ENCODE assay signal across 17 cellular contexts in genomic region chr11:119378851-119379465, GRCh38. TPM values are rescaled to one million over a fixed set of nuclear protein-coding genes. Genes with fewer than 3 reads are reported as not detected.
A peak's percentile ranks its signal among the peaks of the same experiment; 100 is the strongest.
DNase-seq lines count a peak whose midpoint lies in the region; FAIRE-seq and TF ChIP-seq lines count a peak whose summit lies in the region.
"Had no signal": no experiment of that assay in that cellular context is flagged by ENCODE, and none has a peak within 500 bp of the region (broad histone marks: within the 10 kb centered on the region; RNA-seq: fewer than 3 reads in every experiment).

No MANE protein-coding gene starts in this region.

- TF ChIP-seq EP300 in H1 (IDR thresholded peaks at IDR 0.05; ENCODE audit: borderline replicate concordance in 1 of 2, low read depth in 2 of 2, low read length in 2 of 2) = no peak

- no peak overlapping the region for H4K91ac ChIP-seq in H1 (replicated peaks; ENCODE audit: insufficient read length, low read length)

- H2AFZ ChIP-seq in H1 (ENCODE audit: low read length) = no peak overlapping the region
- no peak overlapping the region for H2AFZ ChIP-seq in osteoblast (ENCODE audit: low read length)

- H4K8ac ChIP-seq in H1 (ENCODE audit: extremely low read depth, insufficient read depth, low read length) (no peak overlapping the region), mesendoderm (ENCODE audit: low read depth, low read length) (no peak overlapping the region)

- no peak overlapping the region for H3K27ac Mint-ChIP-seq in T-helper 2 cell treated with Interferon-gamma antibody and Interleukin-4, amounts not matched to agents 5 μg/mL and 100 μg/mL, for 36 hours
- H3K27ac Mint-ChIP-seq in type B pancreatic cell = peak overlapping the region; percentile 83

- H3K27ac ChIP-seq in H1 (ENCODE audit: low read depth, low read length) (no peak overlapping the region), mesendoderm (ENCODE audit: low read depth, low read length) (peak overlapping the region; percentile 86), osteoblast (ENCODE audit: low read depth, low read length) (no peak overlapping the region)
- H3K27ac ChIP-seq: brain microvascular endothelial cell, HL-60 had no signal

- no peaks in the 10 kb centered on the region for H4K20me1 ChIP-seq in H1 (replicated peaks in 1 of 2; ENCODE audit: control insufficient read depth in 1 of 2, insufficient read depth in 2 of 2, low read length in 2 of 2)
- H4K20me1 ChIP-seq in osteoblast (ENCODE audit: insufficient read depth, low read length) = no peaks in the 10 kb centered on the region

- no peaks in the 10 kb centered on the region for H3K36me3 Mint-ChIP-seq in T-helper 2 cell treated with Interferon-gamma antibody and Interleukin-4, amounts not matched to agents 5 μg/mL and 100 μg/mL, for 36 hours (ENCODE audit: low read depth)
- H3K36me3 Mint-ChIP-seq in type B pancreatic cell = no peaks in the 10 kb centered on the region

- H3K79me1 ChIP-seq in H1 (ENCODE audit: low read depth, low read length) (no peaks in the 10 kb centered on the region), mesendoderm (ENCODE audit: low read length) (no peaks in the 10 kb centered on the region)

- no peaks in the 10 kb centered on the region for H3K36me3 ChIP-seq in H1 (ENCODE audit: control insufficient read depth in 2 of 4, insufficient read depth in 4 of 4, low read length in 3 of 4)
- H3K36me3 ChIP-seq in mesendoderm (ENCODE audit: control insufficient read depth, insufficient read depth, low read length) = no peaks in the 10 kb centered on the region
- H3K36me3 ChIP-seq in osteoblast (ENCODE audit: insufficient read depth, low read length) = no peaks in the 10 kb centered on the region
- H3K36me3 ChIP-seq: brain microvascular endothelial cell, stomach had no signal

- peak overlapping the region; percentile 25 for H4K5ac ChIP-seq in H1 (ENCODE audit: insufficient read length, low read depth, low read length)
- no peak overlapping the region for H4K5ac ChIP-seq in mesendoderm (ENCODE audit: low read length)

- no peaks in the 10 kb centered on the region for H3K9me3 ChIP-seq in H1 (ENCODE audit: insufficient read depth in 2 of 2, low read depth in 1 of 2, low read length in 1 of 2)
- no peaks in the 10 kb centered on the region for H3K9me3 ChIP-seq in osteoblast (ENCODE audit: low read depth, low read length)
- H3K9me3 ChIP-seq: stomach had no signal

- H3K4me1 Mint-ChIP-seq in T-helper 2 cell treated with Interferon-gamma antibody and Interleukin-4, amounts not matched to agents 5 μg/mL and 100 μg/mL, for 36 hours (ENCODE audit: low read depth) = peaks cover 9% of the 10 kb centered on the region
- H3K4me1 Mint-ChIP-seq in type B pancreatic cell (ENCODE audit: unreplicated experiment) = peaks cover 25% of the 10 kb centered on the region

- no peak for DNase-seq in T-helper 2 cell treated with Interferon-gamma antibody and Interleukin-4, amounts not matched to agents 5 μg/mL and 100 μg/mL, for 36 hours (ENCODE audit: low spot score)
- DNase-seq in T-helper 2 cell = no peak
- DNase-seq in H1 (ENCODE audit: low read depth in 1 of 2, low spot score in 2 of 2) = peak in 1 of 2 experiments; percentile 57
- peak; percentile 87 for DNase-seq in mesendoderm
- peak; percentile 62 for DNase-seq in type B pancreatic cell (ENCODE audit: extremely low spot score, unreplicated experiment)
- DNase-seq in GM12892 (ENCODE audit: insufficient read length) = no peak
- no peak for DNase-seq in dedifferentiated amniotic fluid mesenchymal stem cell (ENCODE audit: extremely low spot score)
- DNase-seq in osteoblast (ENCODE audit: insufficient read length, low spot score, missing footprints) = no peak
- DNase-seq: activated effector memory CD4-positive, alpha-beta T cell treated with anti-CD3 and anti-CD28 coated beads, Interleukin-2, amount 50 U/mL, for 16 hours; brain microvascular endothelial cell; left cardiac atrium; NCI-H187 treated with DMSO at 0.1 percent for 48 hours; NCI-H748 treated with DMSO at 0.1 percent for 48 hours; stomach had no signal

- H2BK20ac ChIP-seq in H1 (ENCODE audit: low read length) = 0 out of 2 replicates have a peak overlapping the region, but pooled peaks have one; percentile 80

- H3K4ac ChIP-seq in H1 (replicated peaks; ENCODE audit: insufficient read length, low read depth, low read length) = no peak overlapping the region
- H3K4ac ChIP-seq in mesendoderm (ENCODE audit: low read depth, low read length) = peak overlapping the region; percentile 77

- H3K79me2 ChIP-seq in H1 (ENCODE audit: control insufficient read depth in 1 of 2, insufficient read depth in 2 of 2, low read length in 2 of 2) = no peaks in the 10 kb centered on the region
- no peaks in the 10 kb centered on the region for H3K79me2 ChIP-seq in mesendoderm (ENCODE audit: control insufficient read depth, insufficient read depth, low read length)
- H3K79me2 ChIP-seq in osteoblast (ENCODE audit: insufficient read depth, low read length) = no peaks in the 10 kb centered on the region

- H2BK5ac ChIP-seq in H1 (ENCODE audit: low read depth, low read length) (no peak overlapping the region), mesendoderm (ENCODE audit: low read length) (peak overlapping the region; percentile 72)

- FAIRE-seq in H1 (lab: Jason Lieb, UNC) = no peak
- FAIRE-seq in GM12892 (lab: Jason Lieb, UNC) = no peak
- FAIRE-seq: frontal cortex had no signal

- no peak for TF ChIP-seq CTCF in H1 (IDR thresholded peaks at IDR 0.05; ENCODE audit: control extremely low read depth in 1 of 3, insufficient read depth in 1 of 3, low read depth in 1 of 3, low read length in 3 of 3)
- no peak for TF ChIP-seq CTCF in type B pancreatic cell (conservative IDR thresholded peaks at IDR 0.05)
- TF ChIP-seq CTCF in osteoblast (IDR thresholded peaks at IDR 0.05; ENCODE audit: extremely low read depth, low read depth, low read length) = no peak

- no peaks in the 10 kb centered on the region for H3K9me3 Mint-ChIP-seq in T-helper 2 cell treated with Interferon-gamma antibody and Interleukin-4, amounts not matched to agents 5 μg/mL and 100 μg/mL, for 36 hours
- no peaks in the 10 kb centered on the region for H3K9me3 Mint-ChIP-seq in type B pancreatic cell

- TF ChIP-seq RAD21 in H1 (IDR thresholded peaks at IDR 0.05 in 1 of 2, conservative IDR thresholded peaks at IDR 0.05 in 1 of 2; ENCODE audit: low read depth in 2 of 2, low read length in 2 of 2) = no peak

- no peak overlapping the region for H3K9ac ChIP-seq in H1 (replicated peaks in 1 of 4; ENCODE audit: extremely low read depth in 1 of 4, low read depth in 3 of 4, low read length in 3 of 4)
- H3K9ac ChIP-seq in mesendoderm (ENCODE audit: low read length) = peak overlapping the region; percentile 56

- no peaks in the 10 kb centered on the region for H3K27me3 Mint-ChIP-seq in T-helper 2 cell treated with Interferon-gamma antibody and Interleukin-4, amounts not matched to agents 5 μg/mL and 100 μg/mL, for 36 hours (ENCODE audit: low read depth)
- H3K27me3 Mint-ChIP-seq in type B pancreatic cell = peaks cover 7% of the 10 kb centered on the region

- no peak overlapping the region for H3K56ac ChIP-seq in H1 (replicated peaks; ENCODE audit: insufficient read length, low read depth, low read length)
- peak overlapping the region; percentile 79 for H3K56ac ChIP-seq in mesendoderm (ENCODE audit: low read length)

- H3K4me2 ChIP-seq in H1 (ENCODE audit: insufficient read depth in 1 of 2, low read depth in 2 of 2, low read length in 2 of 2) (peak overlapping the region; percentile 39 to 45; a peak in 2 of 4 replicates), mesendoderm (ENCODE audit: low read length) (peak overlapping the region; percentile 14), osteoblast (ENCODE audit: insufficient read depth, low read length) (no peak overlapping the region)

- TF ChIP-seq POLR2A in H1 (IDR thresholded peaks at IDR 0.05; ENCODE audit: control extremely low read depth in 1 of 2, low read depth in 2 of 2, low read length in 2 of 2) (no peak), GM12892 (IDR thresholded peaks at IDR 0.05; ENCODE audit: low read depth, low read length) (no peak)

- H2AK5ac ChIP-seq in H1 (ENCODE audit: low read depth, low read length) = no peak overlapping the region
- no peak overlapping the region for H2AK5ac ChIP-seq in mesendoderm (ENCODE audit: low read length)

- H3K23ac ChIP-seq in H1 (ENCODE audit: insufficient read length) (no peak overlapping the region), mesendoderm (ENCODE audit: low read length) (no peak overlapping the region)

- H3K4me3 Mint-ChIP-seq in T-helper 2 cell treated with Interferon-gamma antibody and Interleukin-4, amounts not matched to agents 5 μg/mL and 100 μg/mL, for 36 hours = peak overlapping the region; percentile 2
- H3K4me3 Mint-ChIP-seq in type B pancreatic cell = peak overlapping the region; percentile 79

- no peak overlapping the region for H3K14ac ChIP-seq in H1 (ENCODE audit: insufficient read length)

- H3K23me2 ChIP-seq in H1 (ENCODE audit: low read depth, low read length) = peaks cover 21% of the 10 kb centered on the region

- 56% methylated on average over 10 of the region's 10 CpGs; no CpG with 5 or more reads in 1 of the 2 experiments for WGBS in H1 (ENCODE audit: extremely low coverage in 1 of 2, insufficient coverage in 1 of 2, insufficient read length in 1 of 2, insufficient replicate concordance in 2 of 2, low coverage in 1 of 2, low lambda C conversion rate in 2 of 2, missing lambda C conversion rate in 1 of 2), 2 experiments
- no CpG with 5 or more reads among the region's 10 CpGs for WGBS in mesendoderm (ENCODE audit: extremely low coverage, insufficient coverage, low lambda C conversion rate)

- no peak overlapping the region for H2BK15ac ChIP-seq in H1 (ENCODE audit: low read length)
- H2BK15ac ChIP-seq in mesendoderm (replicated peaks; ENCODE audit: low read depth) = no peak overlapping the region

- H3K18ac ChIP-seq in H1 (ENCODE audit: extremely low read depth, low read length) (no peak overlapping the region; the same call in 1 of the 2 replicates), mesendoderm (ENCODE audit: low read length) (peak overlapping the region; percentile 7)

- CTCF ChIA-PET in H1 (lab: Charles Lee; ENCODE audit: partially characterized antibody) = interaction anchor here (0.8 to 26.3 kb wide), 13 partner anchors 11 to 729 kb away, joined by 3 to 474 read pairs (median 3); partner anchors contain the start of genes C1QTNF5 and MFRP

- peak overlapping the region; percentile 50; the same call in 1 of the 2 replicates for H2BK12ac ChIP-seq in H1 (ENCODE audit: low read depth, low read length)

- H3K4me3 ChIP-seq in H1 (ENCODE audit: extremely low read depth in 1 of 4, insufficient read depth in 2 of 4, low read depth in 3 of 4, low read length in 4 of 4) (peak overlapping the region in 3 of 4 experiments; percentile 5 to 33 (median 15); a peak in 3 of 8 replicates), mesendoderm (ENCODE audit: low read length) (no peak overlapping the region), osteoblast (ENCODE audit: insufficient read depth, low read length) (no peak overlapping the region)
- H3K4me3 ChIP-seq: skin epidermis, stomach had no signal

- POLR2A ChIA-PET in H1 (lab: Charles Lee; ENCODE audit: partially characterized antibody) = interaction anchor here (0.8 to 1.6 kb wide), 3 partner anchors 17 to 41 kb away, joined by 4 to 6 read pairs (median 5); no protein-coding TSS in a partner anchor

- peaks cover 0 to 12% (median 10%) of the 10 kb centered on the region in 4 experiments; a peak in 6 of 7 replicates for H3K27me3 ChIP-seq in H1 (replicated peaks in 1 of 4; ENCODE audit: control insufficient read depth in 3 of 4, extremely low read depth in 1 of 4, insufficient read depth in 3 of 4, low read length in 3 of 4)
- H3K27me3 ChIP-seq in mesendoderm (ENCODE audit: insufficient read depth, low read length, poor library complexity) = no peaks in the 10 kb centered on the region
- peaks cover 10% of the 10 kb centered on the region for H3K27me3 ChIP-seq in osteoblast (ENCODE audit: insufficient read depth, low read length)
- H3K27me3 ChIP-seq: stomach had no signal

- peak overlapping the region; percentile 38 for H2BK120ac ChIP-seq in H1 (replicated peaks; ENCODE audit: low read depth, low read length)
- peak overlapping the region; percentile 66 for H2BK120ac ChIP-seq in mesendoderm (ENCODE audit: low read depth, low read length)

- H3K4me1 ChIP-seq in H1 (replicated peaks in 1 of 4; ENCODE audit: control insufficient read depth in 3 of 4, insufficient read depth in 4 of 4, low read length in 3 of 4) (peaks cover 9 to 56% (median 43%) of the 10 kb centered on the region in 4 experiments), mesendoderm (ENCODE audit: control insufficient read depth, low read depth, low read length) (peaks cover 41% of the 10 kb centered on the region), osteoblast (ENCODE audit: insufficient read depth, low read length) (peaks cover 41% of the 10 kb centered on the region)

RNA-seq across cellular contexts. Expression of gene USP2, which starts 2.5 kb away (rescaled TPM):
- total RNA-seq in H1 (2021; fragmentation: NEBNext Ultra II Directional; extraction: Animal tissue kit (Norgen Biotek cat#: 25700)) = 6.9 and 8.5 TPM in 2 replicates
- 2.2 and 3.9 TPM in 2 replicates for polyA plus RNA-seq in H1 (2011; rRNA removed)
- polyA plus RNA-seq in H1 (2011; cell fraction: cytosol; rRNA removed) = 2.1 TPM
- polyA plus RNA-seq in H1 (2011; cell fraction: nucleus; rRNA removed) = 3.5 TPM
- polyA plus RNA-seq in H1 (2012, experiment 1 of 2) = 5.3 to 6.6 TPM (median 5.9 TPM) in 4 replicates
- polyA plus RNA-seq in H1 (2012, experiment 2 of 2) = 5.0 TPM
- 4.6 TPM for polyA plus RNA-seq in H1 (2013, experiment 1 of 2)
- 4.3 TPM for polyA plus RNA-seq in H1 (2013, experiment 2 of 2)
- 7.0 and 7.9 TPM in 2 replicates for polyA minus RNA-seq in H1 (2011; rRNA and poly(A)+ RNA removed)
- polyA minus RNA-seq in H1 (2011; cell fraction: cytosol; rRNA and poly(A)+ RNA removed) = 4.6 TPM
- 7.3 TPM for polyA minus RNA-seq in H1 (2011; cell fraction: nucleus; rRNA and poly(A)+ RNA removed)
- 6.2 TPM for polyA plus RNA-seq in mesendoderm (2013, experiment 1 of 2)
- polyA plus RNA-seq in mesendoderm (2013, experiment 2 of 2) = 5.9 TPM
- total RNA-seq in type B pancreatic cell (ENCODE audit: low replicate concordance) (7.4 and 8.2 TPM in 2 replicates), osteoblast (0.29 and 0.36 TPM in 2 replicates)
- polyA plus RNA-seq in GM12892 (2012; ENCODE audit: missing spikeins) = 1.4 TPM

RNA-seq across cellular contexts. Expression of gene MFRP, which starts 32.5 kb away (rescaled TPM):
- not detected in 2 replicates for total RNA-seq in H1 (2021; fragmentation: NEBNext Ultra II Directional; extraction: Animal tissue kit (Norgen Biotek cat#: 25700))
- polyA plus RNA-seq in H1 (2011; rRNA removed) = 0.02 TPM in 2 replicates
- polyA plus RNA-seq in H1 (2011; cell fraction: cytosol; rRNA removed) = not detected
- 0.09 TPM for polyA plus RNA-seq in H1 (2011; cell fraction: nucleus; rRNA removed)
- not detected in 4 replicates for polyA plus RNA-seq in H1 (2012, experiment 1 of 2)
- not detected for polyA plus RNA-seq in H1 (2012, experiment 2 of 2)
- 0.02 TPM for polyA plus RNA-seq in H1 (2013, experiment 1 of 2)
- polyA plus RNA-seq in H1 (2013, experiment 2 of 2) = 0.02 TPM
- not detected in 2 replicates for polyA minus RNA-seq in H1 (2011; rRNA and poly(A)+ RNA removed)
- not detected for polyA minus RNA-seq in H1 (2011; cell fraction: cytosol; rRNA and poly(A)+ RNA removed)
- polyA minus RNA-seq in H1 (2011; cell fraction: nucleus; rRNA and poly(A)+ RNA removed) = not detected
- not detected for polyA plus RNA-seq in mesendoderm (2013, experiment 1 of 2)
- polyA plus RNA-seq in mesendoderm (2013, experiment 2 of 2) = not detected
- total RNA-seq in type B pancreatic cell (ENCODE audit: low replicate concordance) = not detected in 2 replicates
- not detected for polyA plus RNA-seq in GM12892 (2012; ENCODE audit: missing spikeins)
- total RNA-seq in osteoblast = not detected in 2 replicates
- total RNA-seq: frontal cortex, left cardiac atrium, stomach had no signal
- polyA plus RNA-seq: stomach had no signal

RNA-seq across cellular contexts. Expression of gene C1QTNF5, which starts 38.3 kb away (rescaled TPM):
- 1.5 and 2.2 TPM in 2 replicates for total RNA-seq in H1 (2021; fragmentation: NEBNext Ultra II Directional; extraction: Animal tissue kit (Norgen Biotek cat#: 25700))
- polyA plus RNA-seq in H1 (2011; rRNA removed) = 2.7 and 3.4 TPM in 2 replicates
- polyA plus RNA-seq in H1 (2011; cell fraction: cytosol; rRNA removed) = 3.0 TPM
- polyA plus RNA-seq in H1 (2011; cell fraction: nucleus; rRNA removed) = 3.0 TPM
- 1.1 to 2.5 TPM (median 1.7 TPM) in 4 replicates for polyA plus RNA-seq in H1 (2012, experiment 1 of 2)
- 2.3 TPM for polyA plus RNA-seq in H1 (2012, experiment 2 of 2)
- 1.3 TPM for polyA plus RNA-seq in H1 (2013, experiment 1 of 2)
- 1.5 TPM for polyA plus RNA-seq in H1 (2013, experiment 2 of 2)
- polyA minus RNA-seq in H1 (2011; rRNA and poly(A)+ RNA removed) = 0.73 and 0.76 TPM in 2 replicates
- 1.5 TPM for polyA minus RNA-seq in H1 (2011; cell fraction: cytosol; rRNA and poly(A)+ RNA removed)
- 2.2 TPM for polyA minus RNA-seq in H1 (2011; cell fraction: nucleus; rRNA and poly(A)+ RNA removed)
- polyA plus RNA-seq in mesendoderm (2013, experiment 1 of 2) = 0.35 TPM
- polyA plus RNA-seq in mesendoderm (2013, experiment 2 of 2) = 0.32 TPM
- total RNA-seq in type B pancreatic cell (ENCODE audit: low replicate concordance) (2.0 and 4.0 TPM in 2 replicates), osteoblast (35.9 and 41.3 TPM in 2 replicates)
- polyA plus RNA-seq in GM12892 (2012; ENCODE audit: missing spikeins) = not detected

RNA-seq across cellular contexts. Expression of gene THY1, which starts 44.0 kb away (rescaled TPM):
- 259 and 286 TPM in 2 replicates for total RNA-seq in H1 (2021; fragmentation: NEBNext Ultra II Directional; extraction: Animal tissue kit (Norgen Biotek cat#: 25700))
- 2,050 and 2,479 TPM in 2 replicates for polyA plus RNA-seq in H1 (2011; rRNA removed)
- polyA plus RNA-seq in H1 (2011; cell fraction: cytosol; rRNA removed) = 1,448 TPM
- 660 TPM for polyA plus RNA-seq in H1 (2011; cell fraction: nucleus; rRNA removed)
- polyA plus RNA-seq in H1 (2012, experiment 1 of 2) = 327 to 599 TPM (median 496 TPM) in 4 replicates
- polyA plus RNA-seq in H1 (2012, experiment 2 of 2) = 595 TPM
- polyA plus RNA-seq in H1 (2013, experiment 1 of 2) = 909 TPM
- 1,095 TPM for polyA plus RNA-seq in H1 (2013, experiment 2 of 2)
- polyA minus RNA-seq in H1 (2011; rRNA and poly(A)+ RNA removed) = 708 and 816 TPM in 2 replicates
- 233 TPM for polyA minus RNA-seq in H1 (2011; cell fraction: cytosol; rRNA and poly(A)+ RNA removed)
- 264 TPM for polyA minus RNA-seq in H1 (2011; cell fraction: nucleus; rRNA and poly(A)+ RNA removed)
- polyA plus RNA-seq in mesendoderm (2013, experiment 1 of 2) = 284 TPM
- polyA plus RNA-seq in mesendoderm (2013, experiment 2 of 2) = 281 TPM
- 2.0 and 19.0 TPM in 2 replicates for total RNA-seq in type B pancreatic cell (ENCODE audit: low replicate concordance)
- 18.3 TPM for polyA plus RNA-seq in GM12892 (2012; ENCODE audit: missing spikeins)
- total RNA-seq in osteoblast = 308 and 400 TPM in 2 replicates

RNA-seq across cellular contexts. Expression of gene RNF26, which starts 44.6 kb away (rescaled TPM):
- 82.7 and 86.6 TPM in 2 replicates for total RNA-seq in H1 (2021; fragmentation: NEBNext Ultra II Directional; extraction: Animal tissue kit (Norgen Biotek cat#: 25700))
- 84.0 and 126 TPM in 2 replicates for polyA plus RNA-seq in H1 (2011; rRNA removed)
- polyA plus RNA-seq in H1 (2011; cell fraction: cytosol; rRNA removed) = 70.2 TPM
- polyA plus RNA-seq in H1 (2011; cell fraction: nucleus; rRNA removed) = 78.5 TPM
- polyA plus RNA-seq in H1 (2012, experiment 1 of 2) = 62.6 to 82.3 TPM (median 76.8 TPM) in 4 replicates
- 108 TPM for polyA plus RNA-seq in H1 (2012, experiment 2 of 2)
- 78.7 TPM for polyA plus RNA-seq in H1 (2013, experiment 1 of 2)
- polyA plus RNA-seq in H1 (2013, experiment 2 of 2) = 85.7 TPM
- polyA minus RNA-seq in H1 (2011; rRNA and poly(A)+ RNA removed) = 91.8 and 114 TPM in 2 replicates
- polyA minus RNA-seq in H1 (2011; cell fraction: cytosol; rRNA and poly(A)+ RNA removed) = 73.1 TPM
- 59.0 TPM for polyA minus RNA-seq in H1 (2011; cell fraction: nucleus; rRNA and poly(A)+ RNA removed)
- 59.6 TPM for polyA plus RNA-seq in mesendoderm (2013, experiment 1 of 2)
- 61.0 TPM for polyA plus RNA-seq in mesendoderm (2013, experiment 2 of 2)
- total RNA-seq in type B pancreatic cell (ENCODE audit: low replicate concordance) = 40.3 and 45.6 TPM in 2 replicates
- 8.6 TPM for polyA plus RNA-seq in GM12892 (2012; ENCODE audit: missing spikeins)
- total RNA-seq in osteoblast = 4.0 and 5.0 TPM in 2 replicates

Comparison
In these comparisons a context has a peak if more than half of its experiments do, and no peak if none do; other contexts are left out.
1. DNase-seq: peak in mesendoderm (single experiment) and type B pancreatic cell (single experiment); none in T-helper 2 cell treated with Interferon-gamma antibody and Interleukin-4, amounts not matched to agents 5 μg/mL and 100 μg/mL, for 36 hours (single experiment), T-helper 2 cell (0 of 5), GM12892 (single experiment), dedifferentiated amniotic fluid mesenchymal stem cell (single experiment) and osteoblast (single experiment).
2. H3K4me3 ChIP-seq: peak in H1 (3 of 4); none in mesendoderm (single experiment) and osteoblast (single experiment).